Comparison of ENCODE assay signal across 8 cellular contexts in genomic region chr12:7016958-7017571, GRCh38. TPM values are rescaled to one million over a fixed set of nuclear protein-coding genes. Genes with fewer than 3 reads are reported as not detected.
DNase-seq lines count a peak whose midpoint lies in the region; ATAC-seq and TF ChIP-seq lines count a peak whose summit lies in the region.

No MANE protein-coding gene starts in this region.

- TF ChIP-seq CTCF in WI38 (IDR thresholded peaks at IDR 0.05; ENCODE audit: low read depth, low read length) (no peak), stomach (IDR thresholded peaks at IDR 0.05) (no peak)

- H3K9me3 ChIP-seq in iPS-18a (ENCODE audit: control insufficient read depth, low read depth, low read length): no peaks in the 10 kb centered on the region
- no peaks in the 10 kb centered on the region for H3K9me3 ChIP-seq in stomach

- intact Hi-C loops in stomach (cut with DNase I; ENCODE audit: low total_unique reads): no loop called here

- TF ChIP-seq POLR2A in stomach (IDR thresholded peaks at IDR 0.05): no peak

- ATAC-seq in GM18517 (IDR thresholded peaks at IDR 0.05; ENCODE audit: unreplicated experiment) (no peak), HG03521 (IDR thresholded peaks at IDR 0.05; ENCODE audit: unreplicated experiment) (no peak)

- H3K4me1 ChIP-seq in iPS-18a (ENCODE audit: control insufficient read depth, low read depth, low read length): peaks cover 13% of the 10 kb centered on the region
- peaks cover 7 to 64% (median 53%) of the 10 kb centered on the region in 4 donors for H3K4me1 ChIP-seq in stomach

- H3K9ac ChIP-seq in iPS-18a (ENCODE audit: low read length): no peak overlapping the region

- H3K27ac ChIP-seq in iPS-18a (ENCODE audit: low read length) (no peak overlapping the region), stomach (peak overlapping the region; percentile 76 to 98 (median 95))

- TF ChIP-seq EP300 in stomach (IDR thresholded peaks at IDR 0.05): no peak

- peak; percentile 25 for DNase-seq in NCI-H82 (lab: John Stamatoyannopoulos, UW)
- DNase-seq in NCI-H82 treated with DMSO at 0.1 percent for 48 hours (lab: John Stamatoyannopoulos, UW; ENCODE audit: unreplicated experiment): no peak
- no peak for DNase-seq in stomach
- no peak for DNase-seq in stimulated activated CD8-positive, alpha-beta memory T cell treated with anti-CD3 and anti-CD28 coated beads, Interleukin-4, amount 100 ng/mL, for 48 hours

- H3K27me3 ChIP-seq in iPS-18a (ENCODE audit: control insufficient read depth, insufficient read depth, low read length): no peaks in the 10 kb centered on the region
- H3K27me3 ChIP-seq in stomach: no peaks in the 10 kb centered on the region

- peak overlapping the region; percentile 85 for H3K4me3 ChIP-seq in WI38 (ENCODE audit: low read depth, low read length)
- H3K4me3 ChIP-seq in iPS-18a (ENCODE audit: low read length): peak overlapping the region; percentile 84
- H3K4me3 ChIP-seq in stomach: peak overlapping the region; percentile 74 to 83 (median 79)

- H3K36me3 ChIP-seq in iPS-18a (ENCODE audit: control insufficient read depth, low read depth, low read length) (no peaks in the 10 kb centered on the region), stomach (peaks cover 4 to 29% (median 22%) of the 10 kb centered on the region in 4 donors)

- WGBS in stomach, 5 donors: 27 to 50% (median 38%) methylated on average over 6 of the region's 6 CpGs

RNA-seq across cellular contexts. Expression of gene LPCAT3, which starts 1.2 kb away (rescaled TPM):
- 100 to 1,000 TPM in 1 of 5 donors, 10 to 100 TPM in 4; 40.3 to 116 (median 57.4) TPM for total RNA-seq in stomach
- polyA plus RNA-seq in stomach: 10 to 100 TPM; 15.0 to 35.6 (median 31.9) TPM

RNA-seq across cellular contexts. Expression of gene C1S, which starts 43.5 kb away (rescaled TPM):
- 100 to 1,000 TPM; 168 to 404 (median 234) TPM for total RNA-seq in stomach
- 100 to 1,000 TPM in 1 of 3 donors, 10 to 100 TPM in 2; 61.6 to 161 (median 98.4) TPM for polyA plus RNA-seq in stomach

RNA-seq across cellular contexts. Expression of gene EMG1, which starts 46.4 kb away (rescaled TPM):
- total RNA-seq in stomach: 10 to 100 TPM in 3 of 5 donors, 1 to 10 TPM in 2; 1.2 to 86.6 (median 25.2) TPM
- 10 to 100 TPM; 19.3 to 22.7 (median 21.7) TPM for polyA plus RNA-seq in stomach

RNA-seq across cellular contexts. Expression of gene PHB2, which starts 46.6 kb away (rescaled TPM):
- 100 to 1,000 TPM in 4 of 5 donors, 10 to 100 TPM in 1; 49.2 to 441 (median 150) TPM for total RNA-seq in stomach
- polyA plus RNA-seq in stomach: 100 to 1,000 TPM; 150 to 179 (median 154) TPM
